8 cellular contexts compared by ENCODE assay signal in genomic region chr17:7916383-7916677, GRCh38. TPM values are rescaled to one million over a fixed set of nuclear protein-coding genes. Genes with fewer than 3 reads are reported as not detected.
DNase-seq lines count a peak whose midpoint lies in the region; ATAC-seq and TF ChIP-seq lines count a peak whose summit lies in the region.

No MANE protein-coding gene starts in this region.

- no peak for TF ChIP-seq POLR2A in uterus (IDR thresholded peaks at IDR 0.05)

- no peaks in the 10 kb centered on the region for H3K36me3 Mint-ChIP-seq in memory B cell

- intact Hi-C loops in heart right ventricle (cut with DNase I): loop anchor here in 5 of 10 donors (2.0 to 10.0 kb wide), 5 partner anchors 59 to 172 kb away; partner anchors contain the start of genes CYB5D1 (in 1 of the 5), NAA38 (in 1 of the 5) and TMEM88 (in 1 of the 5)
- intact Hi-C loops in Right ventricle myocardium superior (cut with DNase I): no loop called here
- intact Hi-C loops in ascending aorta (cut with DNase I): loop anchor here (1.0 to 5.0 kb wide), 2 partner anchors 15 to 306 kb away; partner anchors contain the start of gene TRAPPC1
- intact Hi-C loops in uterus (cut with DNase I; ENCODE audit: low total_unique reads): no loop called here

- ATAC-seq in heart right ventricle (no peak), Right ventricle myocardium superior (ENCODE audit: poor library complexity) (no peak), memory B cell (ENCODE audit: low read depth) (no peak), GM19035 (IDR thresholded peaks at IDR 0.05; ENCODE audit: unreplicated experiment) (no peak)

- H3K9me3 ChIP-seq in heart right ventricle: no peaks in the 10 kb centered on the region
- H3K9me3 ChIP-seq in ascending aorta: no peaks in the 10 kb centered on the region
- no peaks in the 10 kb centered on the region for H3K9me3 ChIP-seq in uterus

- H3K4me3 Mint-ChIP-seq in memory B cell: peak overlapping the region; percentile 99

- TF ChIP-seq CTCF in heart right ventricle (IDR thresholded peaks at IDR 0.05) (no peak), ascending aorta (IDR thresholded peaks at IDR 0.05) (no peak), uterus (IDR thresholded peaks at IDR 0.05) (no peak)

- H3K36me3 ChIP-seq in heart right ventricle (peaks cover 0 to 13% (median 0%) of the 10 kb centered on the region in 9 donors), ascending aorta (peaks cover 2 to 5% of the 10 kb centered on the region in 2 donors), uterus (no peaks in the 10 kb centered on the region)

- peak overlapping the region; percentile 84 for H3K27ac Mint-ChIP-seq in memory B cell

- peak overlapping the region; percentile 70 to 98 (median 92) for H3K27ac ChIP-seq in heart right ventricle
- peak overlapping the region; percentile 92 to 97 for H3K27ac ChIP-seq in ascending aorta
- peak overlapping the region; percentile 96 to 97 for H3K27ac ChIP-seq in uterus

- peaks cover 3 to 35% (median 26%) of the 10 kb centered on the region in 9 donors for H3K4me1 ChIP-seq in heart right ventricle
- peaks cover 6 to 11% of the 10 kb centered on the region in 2 donors for H3K4me1 ChIP-seq in ascending aorta
- H3K4me1 ChIP-seq in uterus: peaks cover 0 to 15% of the 10 kb centered on the region in 2 donors

- H3K4me1 Mint-ChIP-seq in memory B cell: peaks cover 17% of the 10 kb centered on the region

- no peaks in the 10 kb centered on the region for H3K9me3 Mint-ChIP-seq in memory B cell

- 29 to 31% methylated on average over 12 to 15 of the region's 15 CpGs for WGBS in heart right ventricle, 2 donors

- DNase-seq in heart right ventricle: no peak
- no peak for DNase-seq in Right ventricle myocardium superior
- DNase-seq in ascending aorta (ENCODE audit: low spot score in 2 of 2): no peak
- peak in 1 of 2 donors; percentile 19 for DNase-seq in memory B cell (ENCODE audit: low spot score in 2 of 2)
- no peak for DNase-seq in uterus
- DNase-seq in stimulated activated CD4-positive, alpha-beta T cell treated with anti-CD3 and anti-CD28 coated beads, Interleukin-4, amount 100 ng/mL, for 24 hours: no peak
- no peak for DNase-seq in stimulated activated CD4-positive, alpha-beta T cell treated with anti-CD3 and anti-CD28 coated beads, Interleukin-2, amount 100 ng/mL, for 24 hours

- H3K27me3 ChIP-seq in heart right ventricle: no peaks in the 10 kb centered on the region
- no peaks in the 10 kb centered on the region for H3K27me3 ChIP-seq in ascending aorta
- no peaks in the 10 kb centered on the region for H3K27me3 ChIP-seq in uterus

- H3K27me3 Mint-ChIP-seq in memory B cell: no peaks in the 10 kb centered on the region

- H3K4me3 ChIP-seq in heart right ventricle (peak overlapping the region; percentile 49 to 93 (median 65)), ascending aorta (peak overlapping the region; percentile 53 to 65), uterus (peak overlapping the region; percentile 55 to 75)

RNA-seq across cellular contexts. Expression of gene RNF227, which starts 0.2 kb away (rescaled TPM):
- total RNA-seq in heart right ventricle (1 to 10 TPM in 2 of 10 donors, under 1 TPM in 8; 0.15 to 1.6 (median 0.90) TPM), Right ventricle myocardium superior (0.78 TPM), ascending aorta (0.32 TPM), uterus (1 to 10 TPM in 3 of 4 donors, under 1 TPM in 1; under 0.01 to 9.8 (median 5.3) TPM)
- polyA plus RNA-seq in heart right ventricle: 1 to 10 TPM; 1.5 to 1.9 TPM

RNA-seq across cellular contexts. Expression of gene KCNAB3, which starts 13.3 kb away (rescaled TPM):
- total RNA-seq in heart right ventricle (under 1 TPM; 0.11 to 0.72 (median 0.31) TPM), Right ventricle myocardium superior (0.38 TPM), ascending aorta (not detected), uterus (10 to 100 TPM in 2 of 4 donors, 1 to 10 TPM in 1, not detected in 1; 3.4 to 32.7 (median 19.5) TPM)
- polyA plus RNA-seq in heart right ventricle: 1 to 10 TPM in 1 of 2 donors, under 1 TPM in 1; 0.49 to 1.5 TPM

RNA-seq across cellular contexts. Expression of gene TRAPPC1, which starts 15.4 kb away (rescaled TPM):
- total RNA-seq in heart right ventricle (100 to 1,000 TPM; 104 to 166 (median 121) TPM), Right ventricle myocardium superior (110 TPM), ascending aorta (36.0 TPM), uterus (10 to 100 TPM; 24.1 to 67.5 (median 27.8) TPM)
- polyA plus RNA-seq in heart right ventricle: 100 to 1,000 TPM; 136 to 138 TPM

RNA-seq across cellular contexts. Expression of gene CNTROB, which starts 15.7 kb away (rescaled TPM):
- total RNA-seq in heart right ventricle: 10 to 100 TPM in 7 of 10 donors, 1 to 10 TPM in 3; 7.8 to 14.4 (median 10.7) TPM
- 10 to 100 TPM; 11.1 to 19.8 TPM for polyA plus RNA-seq in heart right ventricle
- 8.8 TPM for total RNA-seq in Right ventricle myocardium superior
- total RNA-seq in ascending aorta: 13.7 TPM
- 10 to 100 TPM in 3 of 4 donors, 1 to 10 TPM in 1; 7.1 to 58.5 (median 26.1) TPM for total RNA-seq in uterus

RNA-seq across cellular contexts. Expression of gene CHD3, which starts 27.7 kb away (rescaled TPM):
- 10 to 100 TPM in 5 of 10 donors, 1 to 10 TPM in 5; 8.2 to 22.0 (median 10.4) TPM for total RNA-seq in heart right ventricle
- 10 to 100 TPM; 13.7 to 29.0 TPM for polyA plus RNA-seq in heart right ventricle
- total RNA-seq in Right ventricle myocardium superior: 13.7 TPM
- total RNA-seq in ascending aorta: 102 TPM
- 100 to 1,000 TPM in 3 of 4 donors, 10 to 100 TPM in 1; 81.0 to 165 (median 133) TPM for total RNA-seq in uterus
